ENCODE assay signal across 11 cellular contexts in genomic region chr11:119307219-119307618, GRCh38. TPM values are rescaled to one million over a fixed set of nuclear protein-coding genes. Genes with fewer than 3 reads are reported as not detected.
A peak's percentile ranks its signal among the peaks of the same experiment; 100 is the strongest.
DNase-seq lines count a peak whose midpoint lies in the region; ATAC-seq and TF ChIP-seq lines count a peak whose summit lies in the region.
"Had no signal": no experiment of that assay in that cellular context is flagged by ENCODE, and none has a peak within 500 bp of the region (broad histone marks: within the 10 kb centered on the region; RNA-seq: fewer than 3 reads in every experiment).

No MANE protein-coding gene starts in this region.

- peaks cover 11% of the 10 kb centered on the region for H3K36me3 Mint-ChIP-seq in activated naive CD8-positive, alpha-beta T cell

- H3K27ac Mint-ChIP-seq in activated naive CD8-positive, alpha-beta T cell = peak overlapping the region; percentile 99

- H3K4me1 Mint-ChIP-seq in activated naive CD8-positive, alpha-beta T cell (ENCODE audit: low read depth) = peaks cover 35% of the 10 kb centered on the region
- H3K4me1 Mint-ChIP-seq: central memory CD8-positive, alpha-beta T cell had no signal

- no peaks in the 10 kb centered on the region for H3K9me3 Mint-ChIP-seq in activated naive CD8-positive, alpha-beta T cell (ENCODE audit: low read depth)
- H3K9me3 Mint-ChIP-seq: central memory CD8-positive, alpha-beta T cell had no signal

- H3K27me3 ChIP-seq in cardiac muscle cell (no peaks in the 10 kb centered on the region), lower lobe of right lung (ENCODE audit: low read depth) (no peaks in the 10 kb centered on the region)
- no peaks in the 10 kb centered on the region for H3K27me3 ChIP-seq in effector memory CD4-positive, alpha-beta T cell (replicated peaks; ENCODE audit: control insufficient read depth, insufficient read depth, low read length, poor library complexity, severe bottlenecking)

- H3K4me1 ChIP-seq in cardiac muscle cell (ENCODE audit: low read depth) (no peaks in the 10 kb centered on the region), lower lobe of right lung (no peaks in the 10 kb centered on the region)
- H3K4me1 ChIP-seq in effector memory CD4-positive, alpha-beta T cell (ENCODE audit: control insufficient read depth, insufficient read depth, low read length, poor library complexity, severe bottlenecking) = peaks cover 6% of the 10 kb centered on the region

- H3K4me3 Mint-ChIP-seq in activated naive CD8-positive, alpha-beta T cell = peak overlapping the region; percentile 75
- H3K4me3 Mint-ChIP-seq: central memory CD8-positive, alpha-beta T cell had no signal

- H3K4me3 ChIP-seq in cardiac muscle cell (no peak overlapping the region), lower lobe of right lung (no peak overlapping the region)
- H3K4me3 ChIP-seq in effector memory CD4-positive, alpha-beta T cell (ENCODE audit: insufficient read depth, low read depth, low read length, poor library complexity, severe bottlenecking) = no peak overlapping the region

- DNase-seq in cardiac muscle cell (ENCODE audit: low read depth in 1 of 2, low spot score in 1 of 2) = no peak
- DNase-seq in left cardiac atrium = no peak
- no peak for DNase-seq in lower lobe of right lung
- no peak for DNase-seq in effector memory CD4-positive, alpha-beta T cell
- no peak for DNase-seq in COR-L47 (lab: John Stamatoyannopoulos, UW)
- DNase-seq: DND-41 had no signal

- TF ChIP-seq CTCF in cardiac muscle cell (IDR thresholded peaks at IDR 0.05; ENCODE audit: low read depth, low read length) (peak; percentile 8), lower lobe of right lung (IDR thresholded peaks at IDR 0.05) (no peak)

- no peak for ATAC-seq in left cardiac atrium
- no peak for ATAC-seq in lower lobe of right lung
- ATAC-seq in HG03139 (IDR thresholded peaks at IDR 0.05; ENCODE audit: unreplicated experiment) = no peak
- no peak for ATAC-seq in GM18517 (IDR thresholded peaks at IDR 0.05; ENCODE audit: unreplicated experiment)

- no peaks in the 10 kb centered on the region for H3K27me3 Mint-ChIP-seq in activated naive CD8-positive, alpha-beta T cell
- H3K27me3 Mint-ChIP-seq: central memory CD8-positive, alpha-beta T cell had no signal

- no peaks in the 10 kb centered on the region for H3K36me3 ChIP-seq in cardiac muscle cell
- peaks cover 58% of the 10 kb centered on the region for H3K36me3 ChIP-seq in lower lobe of right lung
- H3K36me3 ChIP-seq in effector memory CD4-positive, alpha-beta T cell (ENCODE audit: control insufficient read depth, insufficient read depth, low read length) = peaks cover 21% of the 10 kb centered on the region

- no peaks in the 10 kb centered on the region for H3K9me3 ChIP-seq in cardiac muscle cell (ENCODE audit: low read depth)
- no peaks in the 10 kb centered on the region for H3K9me3 ChIP-seq in lower lobe of right lung
- no peaks in the 10 kb centered on the region for H3K9me3 ChIP-seq in effector memory CD4-positive, alpha-beta T cell (ENCODE audit: control insufficient read depth, low read length)

- H3K27ac ChIP-seq in cardiac muscle cell (peak overlapping the region; percentile 60), lower lobe of right lung (peak overlapping the region; percentile 18)
- H3K27ac ChIP-seq in effector memory CD4-positive, alpha-beta T cell (ENCODE audit: insufficient read depth, low read length, poor library complexity, severe bottlenecking) = no peak overlapping the region

- intact Hi-C loops in left cardiac atrium (cut with DNase I) = no loop called here
- intact Hi-C loops in lower lobe of right lung (cut with DNase I) = no loop called here

RNA-seq across cellular contexts. Expression of gene MCAM, which starts 9.7 kb away (rescaled TPM):
- 32.5 and 49.3 TPM in 2 replicates for total RNA-seq in cardiac muscle cell
- 13.8 and 14.8 TPM in 2 replicates for polyA plus RNA-seq in cardiac muscle cell
- total RNA-seq in left cardiac atrium = 100 to 1,000 TPM; 144 to 230 TPM
- total RNA-seq in lower lobe of right lung = 67.1 TPM

RNA-seq across cellular contexts. Expression of gene RNF26, which starts 27.1 kb away (rescaled TPM):
- total RNA-seq in cardiac muscle cell (7.3 and 18.6 TPM in 2 replicates), left cardiac atrium (10 to 100 TPM; 13.2 to 14.1 TPM), lower lobe of right lung (19.3 TPM)
- 45.6 and 99.8 TPM in 2 replicates for polyA plus RNA-seq in cardiac muscle cell

RNA-seq across cellular contexts. Expression of gene C1QTNF5, which starts 33.5 kb away (rescaled TPM):
- total RNA-seq in cardiac muscle cell (3.4 and 8.0 TPM in 2 replicates), left cardiac atrium (10 to 100 TPM; 25.1 to 39.9 TPM), lower lobe of right lung (28.2 TPM)
- polyA plus RNA-seq in cardiac muscle cell = 5.8 and 10.4 TPM in 2 replicates

RNA-seq across cellular contexts. Expression of gene MFRP, which starts 39.3 kb away (rescaled TPM):
- not detected in 2 replicates for total RNA-seq in cardiac muscle cell
- not detected in 2 replicates for polyA plus RNA-seq in cardiac muscle cell
- not detected for total RNA-seq in left cardiac atrium
- total RNA-seq in lower lobe of right lung = not detected
- total RNA-seq: subcutaneous adipose tissue had no signal
